Comparison of ENCODE assay signal across 8 cellular contexts in the genomic region with DNA sequence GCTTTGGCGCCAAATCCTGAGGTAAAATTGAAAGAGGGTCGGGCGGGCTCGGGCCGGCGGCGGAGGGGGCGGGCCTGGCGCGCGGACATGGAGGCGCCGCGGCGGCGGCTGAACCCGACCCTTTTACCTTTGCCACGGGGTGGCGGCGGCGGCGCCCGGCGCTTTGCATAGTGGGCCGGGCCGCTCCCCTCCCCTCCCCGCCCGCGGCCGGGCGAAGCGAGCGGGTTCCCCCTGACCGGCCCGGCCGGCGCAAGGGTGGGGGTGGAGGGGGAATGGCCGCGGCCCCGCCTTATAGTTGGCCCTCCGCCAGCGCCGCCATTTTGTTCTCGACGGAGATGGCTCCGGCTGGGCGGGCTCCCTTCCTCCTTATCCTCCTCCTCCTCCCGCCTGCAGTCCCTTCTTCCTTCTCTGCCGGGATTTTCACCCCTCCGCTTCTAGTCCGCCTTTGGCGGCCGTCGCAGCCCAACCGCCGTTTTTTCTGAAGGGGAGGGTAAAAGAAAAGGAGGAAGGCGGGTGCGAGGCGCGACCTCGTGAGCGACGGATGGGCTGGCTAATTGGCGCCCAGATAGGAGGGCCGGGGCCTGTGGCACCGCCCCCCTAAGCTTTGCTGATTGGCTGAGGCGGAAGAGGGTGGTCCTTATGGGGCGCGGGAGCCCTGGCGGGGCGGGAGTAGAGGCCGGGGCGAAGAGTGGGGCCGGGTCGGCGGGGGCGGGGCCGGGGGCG. TPM values are rescaled to one million over a fixed set of nuclear protein-coding genes. Genes with fewer than 3 reads are reported as not detected.
A peak's percentile ranks its signal among the peaks of the same experiment; 100 is the strongest.
DNase-seq lines count a peak whose midpoint lies in the region; ATAC-seq and TF ChIP-seq lines count a peak whose summit lies in the region.

No MANE protein-coding gene starts in this region.

- no peak for TF ChIP-seq CTCF in fibroblast of lung (conservative IDR thresholded peaks at IDR 0.05 in 1 of 2, IDR thresholded peaks at IDR 0.05 in 1 of 2; ENCODE audit: low read depth in 1 of 2, low read length in 2 of 2)

- H3K4me3 ChIP-seq in fibroblast of lung (replicated peaks in 1 of 4; ENCODE audit: control extremely low read depth in 1 of 4, insufficient read depth in 1 of 4, low read depth in 3 of 4, low read length in 4 of 4): peak overlapping the region; percentile 85 to 93 (median 88)
- peak overlapping the region; percentile 93 for H3K4me3 ChIP-seq in naive thymus-derived CD4-positive, alpha-beta T cell (ENCODE audit: low read length)

- peaks cover 21% of the 10 kb centered on the region for H3K4me1 Mint-ChIP-seq in activated T-helper 17 cell treated with anti-CD3 and anti-CD28 coated beads, Interleukin-2, amount 50 U/mL, for 72 hours
- peaks cover 31 to 74% (median 60%) of the 10 kb centered on the region in 7 donors for H3K4me1 Mint-ChIP-seq in naive thymus-derived CD4-positive, alpha-beta T cell
- peaks cover 48% of the 10 kb centered on the region for H3K4me1 Mint-ChIP-seq in stimulated activated memory B cell treated with anti-CD40 and anti-IgM and Interleukin-4, amounts not matched to agents 10 μg/mL and 1 μg/mL and 100 μg/mL, for 72 hours

- peaks cover 4% of the 10 kb centered on the region for H3K4me1 ChIP-seq in fibroblast of lung (ENCODE audit: control insufficient read depth, extremely low read depth, insufficient read depth, low read length)
- H3K4me1 ChIP-seq in naive thymus-derived CD4-positive, alpha-beta T cell (ENCODE audit: control insufficient read depth in 2 of 2, insufficient read depth in 2 of 2, low read length in 2 of 2): peaks cover 19 to 22% of the 10 kb centered on the region in 2 donors

- H3K27ac Mint-ChIP-seq in activated T-helper 17 cell treated with anti-CD3 and anti-CD28 coated beads, Interleukin-2, amount 50 U/mL, for 72 hours: peak overlapping the region; percentile 100
- H3K27ac Mint-ChIP-seq in naive thymus-derived CD4-positive, alpha-beta T cell: peak overlapping the region; percentile 98 to 100 (median 100)
- H3K27ac Mint-ChIP-seq in stimulated activated memory B cell treated with anti-CD40 and anti-IgM and Interleukin-4, amounts not matched to agents 10 μg/mL and 1 μg/mL and 100 μg/mL, for 72 hours: peak overlapping the region; percentile 99

- no peaks in the 10 kb centered on the region for H4K20me1 ChIP-seq in fibroblast of lung (ENCODE audit: control insufficient read depth, extremely low read depth, insufficient read depth, low read length)

- DNase-seq in Daoy (ENCODE audit: low read depth) (peak; percentile 94), GOT3 (lab: John Stamatoyannopoulos, UW) (peak; percentile 80), LHCN-M2 (ENCODE audit: low read depth) (peak; percentile 94), RPMI7951 (ENCODE audit: low read depth) (peak; percentile 95), fibroblast of lung (ENCODE audit: low read depth in 2 of 2) (peak; percentile 93 to 97)
- DNase-seq in naive thymus-derived CD4-positive, alpha-beta T cell: peak; percentile 93 to 98 (median 96)

- no peaks in the 10 kb centered on the region for H3K27me3 ChIP-seq in fibroblast of lung (ENCODE audit: control insufficient read depth, insufficient read depth, low read length)
- H3K27me3 ChIP-seq in naive thymus-derived CD4-positive, alpha-beta T cell (ENCODE audit: control insufficient read depth in 2 of 2, insufficient read depth in 2 of 2, low read length in 2 of 2): no peaks in the 10 kb centered on the region

- no peaks in the 10 kb centered on the region for H3K27me3 Mint-ChIP-seq in activated T-helper 17 cell treated with anti-CD3 and anti-CD28 coated beads, Interleukin-2, amount 50 U/mL, for 72 hours
- peaks cover 0 to 2% (median 0%) of the 10 kb centered on the region in 5 donors for H3K27me3 Mint-ChIP-seq in naive thymus-derived CD4-positive, alpha-beta T cell
- H3K27me3 Mint-ChIP-seq in stimulated activated memory B cell treated with anti-CD40 and anti-IgM and Interleukin-4, amounts not matched to agents 10 μg/mL and 1 μg/mL and 100 μg/mL, for 72 hours: no peaks in the 10 kb centered on the region

- H3K36me3 ChIP-seq in fibroblast of lung (ENCODE audit: control insufficient read depth, insufficient read depth, low read length): peaks cover 8% of the 10 kb centered on the region
- H3K36me3 ChIP-seq in naive thymus-derived CD4-positive, alpha-beta T cell (ENCODE audit: control insufficient read depth in 2 of 3, insufficient read depth in 3 of 3, low read length in 3 of 3): peaks cover 0 to 20% (median 0%) of the 10 kb centered on the region in 3 experiments

- peaks cover 71% of the 10 kb centered on the region for H3K79me2 ChIP-seq in fibroblast of lung (ENCODE audit: control insufficient read depth, insufficient read depth, low read length)

- peak overlapping the region; percentile 97 for H3K27ac ChIP-seq in fibroblast of lung (ENCODE audit: insufficient read depth, low read length)
- H3K27ac ChIP-seq in naive thymus-derived CD4-positive, alpha-beta T cell (ENCODE audit: low read depth, low read length): peak overlapping the region; percentile 99

- peak overlapping the region; percentile 16 for H3K4me2 ChIP-seq in fibroblast of lung (ENCODE audit: extremely low read depth, insufficient read depth, low read length)

- peak; percentile 95 for ATAC-seq in activated T-helper 17 cell treated with anti-CD3 and anti-CD28 coated beads, Interleukin-2, amount 50 U/mL, for 72 hours (replicated peaks)
- peak; percentile 94 for ATAC-seq in naive thymus-derived CD4-positive, alpha-beta T cell
- peak; percentile 96 for ATAC-seq in stimulated activated memory B cell treated with anti-CD40 and anti-IgM and Interleukin-4, amounts not matched to agents 10 μg/mL and 1 μg/mL and 100 μg/mL, for 72 hours

- H3K9me3 ChIP-seq in fibroblast of lung (ENCODE audit: control insufficient read depth, insufficient read depth, low read depth, low read length): no peaks in the 10 kb centered on the region
- no peaks in the 10 kb centered on the region for H3K9me3 ChIP-seq in naive thymus-derived CD4-positive, alpha-beta T cell (ENCODE audit: control insufficient read depth in 2 of 3, low read length in 3 of 3)

- peaks cover 61% of the 10 kb centered on the region for H3K36me3 Mint-ChIP-seq in activated T-helper 17 cell treated with anti-CD3 and anti-CD28 coated beads, Interleukin-2, amount 50 U/mL, for 72 hours (ENCODE audit: low read depth)
- H3K36me3 Mint-ChIP-seq in naive thymus-derived CD4-positive, alpha-beta T cell: peaks cover 0 to 33% (median 14%) of the 10 kb centered on the region in 5 donors
- peaks cover 6% of the 10 kb centered on the region for H3K36me3 Mint-ChIP-seq in stimulated activated memory B cell treated with anti-CD40 and anti-IgM and Interleukin-4, amounts not matched to agents 10 μg/mL and 1 μg/mL and 100 μg/mL, for 72 hours

- peak overlapping the region; percentile 98 for H3K4me3 Mint-ChIP-seq in activated T-helper 17 cell treated with anti-CD3 and anti-CD28 coated beads, Interleukin-2, amount 50 U/mL, for 72 hours
- peak overlapping the region; percentile 97 to 100 (median 98) for H3K4me3 Mint-ChIP-seq in naive thymus-derived CD4-positive, alpha-beta T cell
- H3K4me3 Mint-ChIP-seq in stimulated activated memory B cell treated with anti-CD40 and anti-IgM and Interleukin-4, amounts not matched to agents 10 μg/mL and 1 μg/mL and 100 μg/mL, for 72 hours: peak overlapping the region; percentile 100

- intact Hi-C loops in naive thymus-derived CD4-positive, alpha-beta T cell (cut with micrococcal nuclease): loop anchor here (1.0 to 10.0 kb wide), 19 partner anchors 11 to 1983 kb away; a partner anchor contains a TSS

- peak overlapping the region; percentile 93 for H3K9ac ChIP-seq in fibroblast of lung (ENCODE audit: insufficient read depth, low read length)

- H2AFZ ChIP-seq in fibroblast of lung (ENCODE audit: low read length): peak overlapping the region; percentile 73

- POLR2A ChIA-PET in naive thymus-derived CD4-positive, alpha-beta T cell (lab: Charles Lee): interaction anchor here (0.7 to 2.0 kb wide), 7 partner anchors 13 to 769 kb away, joined by 3 to 15 read pairs (median 4); a partner anchor contains a TSS

- no peaks in the 10 kb centered on the region for H3K9me3 Mint-ChIP-seq in activated T-helper 17 cell treated with anti-CD3 and anti-CD28 coated beads, Interleukin-2, amount 50 U/mL, for 72 hours
- peaks cover 0 to 2% (median 0%) of the 10 kb centered on the region in 11 donors for H3K9me3 Mint-ChIP-seq in naive thymus-derived CD4-positive, alpha-beta T cell
- H3K9me3 Mint-ChIP-seq in stimulated activated memory B cell treated with anti-CD40 and anti-IgM and Interleukin-4, amounts not matched to agents 10 μg/mL and 1 μg/mL and 100 μg/mL, for 72 hours: no peaks in the 10 kb centered on the region

- CTCF ChIA-PET in naive thymus-derived CD4-positive, alpha-beta T cell (lab: Charles Lee): no interaction called here

RNA-seq across cellular contexts. Expression of a gene that starts 0.7 kb away (rescaled TPM):
- total RNA-seq in Daoy (2014; rRNA removed; shearing (Covaris generic)): 13.4 and 13.6 TPM in 2 replicates
- total RNA-seq in LHCN-M2 (2014; rRNA removed) (16.4 and 20.1 TPM in 2 replicates), fibroblast of lung (20.0 and 27.9 TPM in 2 replicates)
- 9.9 TPM for polyA plus RNA-seq in LHCN-M2 (2012)
- total RNA-seq in RPMI7951 (2014; rRNA removed; shearing (Covaris generic)): 23.7 and 30.4 TPM in 2 replicates
- total RNA-seq in activated T-helper 17 cell treated with anti-CD3 and anti-CD28 coated beads, Interleukin-2, amount 50 U/mL, for 72 hours: 10 to 100 TPM; 45.4 to 50.6 TPM
- 13.5 and 15.0 TPM in 2 replicates for polyA plus RNA-seq in fibroblast of lung
- 10.3 and 14.2 TPM in 2 replicates for polyA plus RNA-seq in fibroblast of lung (2012)
- 55.2 and 56.2 TPM in 2 replicates for polyA minus RNA-seq in fibroblast of lung (ENCODE audit: low replicate concordance)
- total RNA-seq in naive thymus-derived CD4-positive, alpha-beta T cell: 10 to 100 TPM; 49.9 to 96.3 (median 61.6) TPM
- polyA plus RNA-seq in naive thymus-derived CD4-positive, alpha-beta T cell: 10 to 100 TPM; 12.7 to 20.4 TPM

Comparison
In these comparisons a context has a peak if more than half of its experiments do, and no peak if none do; other contexts are left out.
1. Peak in every context shown above with its lines: DNase-seq, ATAC-seq, H3K4me3 ChIP-seq and H3K27ac ChIP-seq.